Comparison of ENCODE assay signal across 9 cellular contexts in genomic region chr15:40595219-40595618, GRCh38. TPM values are rescaled to one million over a fixed set of nuclear protein-coding genes. Genes with fewer than 3 reads are reported as not detected.
DNase-seq lines count a peak whose midpoint lies in the region; ATAC-seq, FAIRE-seq and TF ChIP-seq lines count a peak whose summit lies in the region.
"Had no signal": no experiment of that assay in that cellular context is flagged by ENCODE, and none has a peak within 500 bp of the region (broad histone marks: within the 10 kb centered on the region; RNA-seq: fewer than 3 reads in every experiment).

No MANE protein-coding gene starts in this region.

- H3K9me3 ChIP-seq in CD4-positive, CD25-positive, alpha-beta regulatory T cell (ENCODE audit: control insufficient read depth in 2 of 2, low read length in 2 of 2) = no peaks in the 10 kb centered on the region
- H3K9me3 ChIP-seq in mucosa of stomach (ENCODE audit: control insufficient read depth, low read length) (no peaks in the 10 kb centered on the region), small intestine (ENCODE audit: control insufficient read depth, low read depth) (no peaks in the 10 kb centered on the region), ascending aorta (no peaks in the 10 kb centered on the region)

- H3K4me1 Mint-ChIP-seq in CD4-positive, CD25-positive, alpha-beta regulatory T cell = peaks cover 10 to 33% (median 22%) of the 10 kb centered on the region in 4 donors

- TF ChIP-seq CTCF in KMS-11 (conservative IDR thresholded peaks at IDR 0.05; ENCODE audit: low read depth, low read length) = no peak
- TF ChIP-seq CTCF in cardiac fibroblast (IDR thresholded peaks at IDR 0.05; ENCODE audit: low read depth, low read length) = no peak
- TF ChIP-seq CTCF in ascending aorta (IDR thresholded peaks at IDR 0.05) = no peak

- H3K27ac ChIP-seq in CD4-positive, CD25-positive, alpha-beta regulatory T cell (ENCODE audit: insufficient read depth, low read length, poor library complexity, severe bottlenecking) = peak overlapping the region; percentile 95
- H3K27ac ChIP-seq in KMS-11 = peak overlapping the region; percentile 85; the same call in 1 of the 2 replicates
- no peak overlapping the region for H3K27ac ChIP-seq in small intestine (ENCODE audit: low read depth in 1 of 2, low read length in 1 of 2)
- no peak overlapping the region for H3K27ac ChIP-seq in ascending aorta
- H3K27ac ChIP-seq: coronary artery had no signal

- peak overlapping the region; percentile 88 to 98 (median 95) for H3K4me3 Mint-ChIP-seq in CD4-positive, CD25-positive, alpha-beta regulatory T cell

- peak overlapping the region; percentile 86; the same call in 1 of the 2 replicates for H3K9ac ChIP-seq in KMS-11
- H3K9ac ChIP-seq in mucosa of stomach (ENCODE audit: low read length) = peak overlapping the region; percentile 93

- peak overlapping the region; percentile 77 for H3K4me2 ChIP-seq in KMS-11

- H3K27me3 Mint-ChIP-seq in CD4-positive, CD25-positive, alpha-beta regulatory T cell = peaks cover 10% of the 10 kb centered on the region

- peak overlapping the region; percentile 62 for H2AFZ ChIP-seq in KMS-11 (ENCODE audit: low read depth)

- peak overlapping the region in 2 of 3 donors; percentile 99 to 100 for H3K27ac Mint-ChIP-seq in CD4-positive, CD25-positive, alpha-beta regulatory T cell

- H3K79me2 ChIP-seq in KMS-11 (ENCODE audit: insufficient read depth, low read depth) = peaks cover 50% of the 10 kb centered on the region

- DNase-seq in CD4-positive, CD25-positive, alpha-beta regulatory T cell = no peak
- DNase-seq in cardiac fibroblast (ENCODE audit: low read depth in 2 of 2) = no peak
- no peak for DNase-seq in small intestine
- DNase-seq in ascending aorta (ENCODE audit: low spot score in 2 of 2) = no peak
- no peak for DNase-seq in hypothalamus (lab: John Stamatoyannopoulos, UW)

- 24 to 33% (median 28%) methylated on average over 5 of the region's 5 CpGs for WGBS in small intestine, 3 donors

- H3K36me3 ChIP-seq in CD4-positive, CD25-positive, alpha-beta regulatory T cell (ENCODE audit: control insufficient read depth, insufficient read depth, low read length) = no peaks in the 10 kb centered on the region
- H3K36me3 ChIP-seq in KMS-11 (ENCODE audit: insufficient read depth) (no peaks in the 10 kb centered on the region), mucosa of stomach (ENCODE audit: control insufficient read depth, insufficient read depth, low read length) (no peaks in the 10 kb centered on the region), small intestine (ENCODE audit: control insufficient read depth in 2 of 2, insufficient read depth in 2 of 2, low read length in 2 of 2) (no peaks in the 10 kb centered on the region), ascending aorta (no peaks in the 10 kb centered on the region)

- intact Hi-C loops in ascending aorta (cut with DNase I) = loop anchor here (2.0 kb wide), 2 partner anchors 154 to 160 kb away; partner anchors contain the start of genes BAHD1 and RMDN3

- ATAC-seq in CD4-positive, CD25-positive, alpha-beta regulatory T cell (ENCODE audit: low read depth in 2 of 2) = no peak
- ATAC-seq in HG03280 (IDR thresholded peaks at IDR 0.05; ENCODE audit: unreplicated experiment) = no peak

- no peaks in the 10 kb centered on the region for H3K36me3 Mint-ChIP-seq in CD4-positive, CD25-positive, alpha-beta regulatory T cell

- peak overlapping the region; percentile 99 for H3K4me3 ChIP-seq in CD4-positive, CD25-positive, alpha-beta regulatory T cell (ENCODE audit: low read depth, low read length)
- H3K4me3 ChIP-seq in KMS-11 (IDR thresholded peaks at IDR 0.05; ENCODE audit: insufficient read depth, low read depth, low read length) (no peak overlapping the region), cardiac fibroblast (replicated peaks in 1 of 2; ENCODE audit: low read depth in 2 of 2, low read length in 2 of 2) (peak overlapping the region; percentile 87 to 90), mucosa of stomach (ENCODE audit: low read length) (no peak overlapping the region), small intestine (ENCODE audit: low read depth in 1 of 2, low read length in 2 of 2) (no peak overlapping the region), ascending aorta (peak overlapping the region in 1 of 2 donors; percentile 73)

- FAIRE-seq in small intestine (lab: Jason Lieb, UNC) = no peak

- H3K4me1 ChIP-seq in CD4-positive, CD25-positive, alpha-beta regulatory T cell (ENCODE audit: control insufficient read depth, insufficient read depth, low read length, poor library complexity, severe bottlenecking) = peaks cover 23% of the 10 kb centered on the region
- H3K4me1 ChIP-seq in KMS-11 (ENCODE audit: low read depth, poor library complexity, severe bottlenecking) (peaks cover 25% of the 10 kb centered on the region), mucosa of stomach (ENCODE audit: control insufficient read depth, insufficient read depth, low read length) (peaks cover 8% of the 10 kb centered on the region), small intestine (ENCODE audit: control insufficient read depth in 2 of 2, insufficient read depth in 1 of 2, low read depth in 1 of 2, low read length in 1 of 2) (peaks cover 0 to 2% of the 10 kb centered on the region in 2 donors), ascending aorta (peaks cover 0 to 9% of the 10 kb centered on the region in 2 donors)

- no peaks in the 10 kb centered on the region for H4K20me1 ChIP-seq in KMS-11 (ENCODE audit: insufficient read depth)

- no peaks in the 10 kb centered on the region for H3K9me3 Mint-ChIP-seq in CD4-positive, CD25-positive, alpha-beta regulatory T cell

- no peaks in the 10 kb centered on the region for H3K27me3 ChIP-seq in CD4-positive, CD25-positive, alpha-beta regulatory T cell (ENCODE audit: control insufficient read depth, insufficient read depth, low read length)
- H3K27me3 ChIP-seq in KMS-11 (ENCODE audit: insufficient read depth, low read depth) = no peaks in the 10 kb centered on the region
- no peaks in the 10 kb centered on the region for H3K27me3 ChIP-seq in mucosa of stomach (ENCODE audit: control insufficient read depth, insufficient read depth, low read length)
- H3K27me3 ChIP-seq in small intestine (ENCODE audit: control insufficient read depth in 2 of 2, insufficient read depth in 2 of 2, low read length in 2 of 2) = no peaks in the 10 kb centered on the region
- no peaks in the 10 kb centered on the region for H3K27me3 ChIP-seq in ascending aorta

RNA-seq across cellular contexts. Expression of gene KNL1, which starts 1.2 kb away (rescaled TPM):
- total RNA-seq in CD4-positive, CD25-positive, alpha-beta regulatory T cell = 9.7 TPM
- 1 to 10 TPM in 2 of 4 donors, under 1 TPM in 2; 0.46 to 1.6 (median 1.2) TPM for polyA plus RNA-seq in CD4-positive, CD25-positive, alpha-beta regulatory T cell
- polyA plus RNA-seq in small intestine = 10 to 100 TPM in 1 of 3 donors, 1 to 10 TPM in 2; 8.1 to 11.0 (median 9.5) TPM
- not detected for total RNA-seq in ascending aorta

RNA-seq across cellular contexts. Expression of gene RPUSD2, which starts 26.1 kb away (rescaled TPM):
- 13.5 TPM for total RNA-seq in CD4-positive, CD25-positive, alpha-beta regulatory T cell
- 10 to 100 TPM; 21.2 to 27.7 (median 25.6) TPM for polyA plus RNA-seq in CD4-positive, CD25-positive, alpha-beta regulatory T cell
- polyA plus RNA-seq in small intestine = 10 to 100 TPM in 1 of 3 donors, 1 to 10 TPM in 2; 3.2 to 10.1 (median 4.0) TPM
- 2.4 TPM for total RNA-seq in ascending aorta

RNA-seq across cellular contexts. Expression of gene CCDC32, which starts 30.4 kb away (rescaled TPM):
- total RNA-seq in CD4-positive, CD25-positive, alpha-beta regulatory T cell = 30.6 TPM
- 10 to 100 TPM; 49.7 to 57.2 (median 53.9) TPM for polyA plus RNA-seq in CD4-positive, CD25-positive, alpha-beta regulatory T cell
- polyA plus RNA-seq in small intestine = 10 to 100 TPM; 22.3 to 23.8 (median 23.5) TPM
- 16.4 TPM for total RNA-seq in ascending aorta

Comparison
In these comparisons a context has a peak if more than half of its experiments do, and no peak if none do; other contexts are left out.
1. H3K27ac ChIP-seq: peak in CD4-positive, CD25-positive, alpha-beta regulatory T cell (single experiment) and KMS-11 (single experiment); none in small intestine (0 of 2) and ascending aorta (0 of 2).
2. H3K4me3 ChIP-seq: peak in CD4-positive, CD25-positive, alpha-beta regulatory T cell (single experiment) and cardiac fibroblast (2 of 2); none in KMS-11 (single experiment), mucosa of stomach (single experiment) and small intestine (0 of 2).
3. RNA of gene KNL1, which starts 1.2 kb away (total RNA-seq): 9.7 TPM in CD4-positive, CD25-positive, alpha-beta regulatory T cell (single experiment); not detected in ascending aorta (single experiment); every median in the first group is over 10 times any median in the second.